In genomic region chr18:43785145-43785544, GRCh38 we compare ENCODE assay signal across 21 cellular contexts.
DNase-seq lines count a peak whose midpoint lies in the region; ATAC-seq and TF ChIP-seq lines count a peak whose summit lies in the region.
"Had no signal": no experiment of that assay in that cellular context is flagged by ENCODE, and none has a peak within 500 bp of the region (broad histone marks: within the 10 kb centered on the region; RNA-seq: fewer than 3 reads in every experiment).

No MANE protein-coding gene starts in this region.

- no peaks in the 10 kb centered on the region for H3K9me3 ChIP-seq in heart left ventricle
- no peaks in the 10 kb centered on the region for H3K9me3 ChIP-seq in adipocyte (ENCODE audit: control insufficient read depth, low read length)
- no peaks in the 10 kb centered on the region for H3K9me3 ChIP-seq in mesenchymal stem cell (ENCODE audit: control insufficient read depth, low read length)
- H3K9me3 ChIP-seq: BE2C, BLaER1 had no signal

- peak; percentile 83 for ATAC-seq in Right ventricle myocardium superior (ENCODE audit: poor library complexity)
- ATAC-seq in heart left ventricle, result no peak
- ATAC-seq in activated T-cell treated with anti-CD3 and anti-CD28 coated beads, Interleukin-2, amount 50 U/mL, for 4 hours, result no peak

- no peak overlapping the region for H3K4me3 ChIP-seq in heart left ventricle
- peak overlapping the region; percentile 29 for H3K4me3 ChIP-seq in adipocyte (ENCODE audit: low read length)
- H3K4me3 ChIP-seq in mesenchymal stem cell (ENCODE audit: insufficient read depth in 1 of 2, low read depth in 1 of 2, low read length in 2 of 2), result peak overlapping the region in 1 of 2 experiments; percentile 64
- H3K4me3 ChIP-seq in dorsolateral prefrontal cortex, result no peak overlapping the region
- H3K4me3 ChIP-seq: BLaER1 had no signal

- peaks cover 3% of the 10 kb centered on the region for H3K9me3 Mint-ChIP-seq in osteocyte (ENCODE audit: unreplicated experiment)
- H3K9me3 Mint-ChIP-seq in activated T-cell treated with anti-CD3 and anti-CD28 coated beads, Interleukin-2, amount 50 U/mL, for 4 hours, result no peaks in the 10 kb centered on the region

- no peaks in the 10 kb centered on the region for H3K36me3 Mint-ChIP-seq in osteocyte (ENCODE audit: unreplicated experiment)
- H3K36me3 Mint-ChIP-seq in activated T-cell treated with anti-CD3 and anti-CD28 coated beads, Interleukin-2, amount 50 U/mL, for 4 hours (ENCODE audit: insufficient read depth), result no peaks in the 10 kb centered on the region
- H3K36me3 Mint-ChIP-seq: CD14-positive monocyte; CD4-positive, alpha-beta memory T cell; CD4-positive, CD25-positive, alpha-beta regulatory T cell; CD8-positive, alpha-beta memory T cell had no signal

- no peaks in the 10 kb centered on the region for H3K36me3 ChIP-seq in heart left ventricle
- H3K36me3 ChIP-seq in adipocyte (ENCODE audit: control insufficient read depth, insufficient read depth, low read length, severe bottlenecking), result no peaks in the 10 kb centered on the region
- peaks cover 0 to 8% of the 10 kb centered on the region in 2 experiments for H3K36me3 ChIP-seq in mesenchymal stem cell (ENCODE audit: control insufficient read depth in 1 of 2, insufficient read depth in 2 of 2, low read depth in 1 of 2, low read length in 2 of 2)
- H3K36me3 ChIP-seq: BE2C, BLaER1 had no signal

- intact Hi-C loops in Right ventricle myocardium superior (cut with DNase I), result no loop called here
- intact Hi-C loops in heart left ventricle (cut with DNase I), result loop anchor here in 5 of 10 donors (5.0 to 10.0 kb wide), 3 partner anchors 163 to 1600 kb away; no protein-coding TSS in a partner anchor
- intact Hi-C loops in dorsolateral prefrontal cortex (cut with DNase I), result no loop called here

- H2BK5ac ChIP-seq in mesenchymal stem cell (ENCODE audit: low read depth, low read length, poor library complexity, severe bottlenecking), result no peak overlapping the region

- H4K8ac ChIP-seq in mesenchymal stem cell (ENCODE audit: low read length), result no peak overlapping the region

- H2AK5ac ChIP-seq in mesenchymal stem cell (ENCODE audit: low read length, severe bottlenecking), result no peak overlapping the region

- H3K79me1 ChIP-seq in mesenchymal stem cell (replicated peaks; ENCODE audit: low read length, poor library complexity, severe bottlenecking), result no peaks in the 10 kb centered on the region

- H3K4me2 ChIP-seq in mesenchymal stem cell (ENCODE audit: low read length, poor library complexity, severe bottlenecking), result no peak overlapping the region
- H3K4me2 ChIP-seq: BLaER1 had no signal

- TF ChIP-seq CTCF in heart left ventricle (IDR thresholded peaks at IDR 0.05) (no peak), osteocyte (IDR thresholded peaks at IDR 0.05) (no peak), dorsolateral prefrontal cortex (IDR thresholded peaks at IDR 0.05 in 54 of 56, conservative IDR thresholded peaks at IDR 0.05 in 2 of 56; ENCODE audit: low read depth in 1 of 56, partially characterized antibody in 56 of 56) (no peak)

- no peak overlapping the region for H3K27ac Mint-ChIP-seq in osteocyte (ENCODE audit: unreplicated experiment)
- H3K27ac Mint-ChIP-seq: CD14-positive monocyte; CD4-positive, alpha-beta memory T cell; CD4-positive, CD25-positive, alpha-beta regulatory T cell; CD8-positive, alpha-beta memory T cell had no signal

- no peak overlapping the region for H2AFZ ChIP-seq in mesenchymal stem cell (ENCODE audit: low read depth, low read length)

- H3K23ac ChIP-seq in mesenchymal stem cell (ENCODE audit: low read length in 2 of 2), result no peak overlapping the region

- no peak overlapping the region for H3K27ac ChIP-seq in heart left ventricle
- no peak overlapping the region for H3K27ac ChIP-seq in mesenchymal stem cell (ENCODE audit: low read length, poor library complexity, severe bottlenecking)
- H3K27ac ChIP-seq in dorsolateral prefrontal cortex, result no peak overlapping the region
- H3K27ac ChIP-seq: BLaER1 had no signal

- H3K27me3 Mint-ChIP-seq in osteocyte (ENCODE audit: unreplicated experiment), result no peaks in the 10 kb centered on the region
- H3K27me3 Mint-ChIP-seq in activated T-cell treated with anti-CD3 and anti-CD28 coated beads, Interleukin-2, amount 50 U/mL, for 4 hours (ENCODE audit: low read depth), result no peaks in the 10 kb centered on the region
- H3K27me3 Mint-ChIP-seq: CD4-positive, alpha-beta memory T cell; CD4-positive, CD25-positive, alpha-beta regulatory T cell; CD8-positive, alpha-beta memory T cell had no signal

- H4K91ac ChIP-seq in mesenchymal stem cell (ENCODE audit: low read length), result no peak overlapping the region

- DNase-seq in Right ventricle myocardium superior (no peak), heart left ventricle (no peak), adipocyte (ENCODE audit: low read depth) (no peak), mesenchymal stem cell (no peak), osteocyte (ENCODE audit: extremely low spot score, unreplicated experiment) (no peak), DMS153 (lab: John Stamatoyannopoulos, UW) (no peak), dorsolateral prefrontal cortex (no peak)
- no peak for DNase-seq in activated T-cell treated with anti-CD3 and anti-CD28 coated beads, Interleukin-2, amount 50 U/mL, for 4 hours
- DNase-seq: 8988T; ACHN; BE2C; C1 segment of cervical spinal cord; CD4-positive, alpha-beta memory T cell; CD4-positive, CD25-positive, alpha-beta regulatory T cell; CD8-positive, alpha-beta memory T cell; COR-L47; DMS 273 treated with DMSO at 0.1 percent for 48 hours; DMS79 treated with DMSO at 0.1 percent for 48 hours; GF-D8 had no signal

- no peak overlapping the region for H3K18ac ChIP-seq in mesenchymal stem cell (ENCODE audit: low read depth in 1 of 2, low read length in 2 of 2)

- no peak overlapping the region for H3K4ac ChIP-seq in mesenchymal stem cell (ENCODE audit: low read depth in 1 of 2, low read length in 2 of 2)

- no peaks in the 10 kb centered on the region for H3K27me3 ChIP-seq in heart left ventricle
- H3K27me3 ChIP-seq in adipocyte (replicated peaks; ENCODE audit: control insufficient read depth, insufficient read depth, low read length), result no peaks in the 10 kb centered on the region
- H3K27me3 ChIP-seq in mesenchymal stem cell (ENCODE audit: control insufficient read depth in 1 of 2, insufficient read depth in 1 of 2, low read length in 2 of 2), result no peaks in the 10 kb centered on the region
- no peaks in the 10 kb centered on the region for H3K27me3 ChIP-seq in dorsolateral prefrontal cortex
- H3K27me3 ChIP-seq: BE2C, BLaER1 had no signal

- WGBS in heart left ventricle, 4 donors, result 46 to 60% (median 58%) methylated on average over 1 of the region's 1 CpG
- 100% methylated on average over 1 of the region's 1 CpG for WGBS in mesenchymal stem cell

- no peak overlapping the region for H2BK120ac ChIP-seq in mesenchymal stem cell (ENCODE audit: low read depth, low read length)

- H2BK15ac ChIP-seq in mesenchymal stem cell (ENCODE audit: low read depth, poor library complexity, severe bottlenecking), result no peak overlapping the region

- no peak overlapping the region for H2BK12ac ChIP-seq in mesenchymal stem cell (ENCODE audit: low read length in 2 of 2)

- peaks cover 47% of the 10 kb centered on the region for H3K4me1 Mint-ChIP-seq in osteocyte (ENCODE audit: unreplicated experiment)
- no peaks in the 10 kb centered on the region for H3K4me1 Mint-ChIP-seq in activated T-cell treated with anti-CD3 and anti-CD28 coated beads, Interleukin-2, amount 50 U/mL, for 4 hours (ENCODE audit: low read depth)
- H3K4me1 Mint-ChIP-seq: CD14-positive monocyte; CD4-positive, alpha-beta memory T cell; CD4-positive, CD25-positive, alpha-beta regulatory T cell; CD8-positive, alpha-beta memory T cell had no signal

- no peak overlapping the region for H3K14ac ChIP-seq in mesenchymal stem cell (ENCODE audit: low read length in 2 of 2)

- no peak overlapping the region for H3K9ac ChIP-seq in adipocyte (ENCODE audit: low read length)
- peak overlapping the region; percentile 40 for H3K9ac ChIP-seq in mesenchymal stem cell (ENCODE audit: low read length)
- H3K9ac ChIP-seq: BLaER1 had no signal

- no peak for TF ChIP-seq POLR2A in heart left ventricle (IDR thresholded peaks at IDR 0.05)

- peak overlapping the region; percentile 38 for H3K4me3 Mint-ChIP-seq in osteocyte (ENCODE audit: unreplicated experiment)
- no peak overlapping the region for H3K4me3 Mint-ChIP-seq in activated T-cell treated with anti-CD3 and anti-CD28 coated beads, Interleukin-2, amount 50 U/mL, for 4 hours
- H3K4me3 Mint-ChIP-seq: CD14-positive monocyte; CD4-positive, alpha-beta memory T cell; CD4-positive, CD25-positive, alpha-beta regulatory T cell; CD8-positive, alpha-beta memory T cell had no signal

- H3K4me1 ChIP-seq in heart left ventricle (no peaks in the 10 kb centered on the region), adipocyte (ENCODE audit: control insufficient read depth, insufficient read depth, low read length) (peaks cover 28% of the 10 kb centered on the region), mesenchymal stem cell (ENCODE audit: control insufficient read depth, insufficient read depth, low read depth, low read length) (no peaks in the 10 kb centered on the region)
- H3K4me1 ChIP-seq: BLaER1 had no signal
